ENCODE assay signal across 28 cellular contexts in genomic region chr13:26888632-26889031, GRCh38.
"Had no signal": no experiment of that assay in that cellular context is flagged by ENCODE, and none has a peak within 500 bp of the region (broad histone marks: within the 10 kb centered on the region; RNA-seq: fewer than 3 reads in every experiment).

No MANE protein-coding gene starts in this region.

- DNase-seq: stimulated activated CD4-positive, alpha-beta T cell treated with anti-CD3 and anti-CD28 coated beads, Interleukin-2, amount 100 ng/mL, for 48 hours; stimulated activated CD4-positive, alpha-beta T cell treated with anti-CD3 and anti-CD28 coated beads, Interleukin-4, amount 100 ng/mL, for 1 hour; stimulated activated CD4-positive, alpha-beta T cell treated with anti-CD3 and anti-CD28 coated beads, Interleukin-4, amount 100 ng/mL, for 24 hours; stimulated activated CD4-positive, alpha-beta T cell treated with anti-CD3 and anti-CD28 coated beads, Interleukin-4, amount 100 ng/mL, for 4 hours; stimulated activated CD8-positive, alpha-beta memory T cell treated with anti-CD3 and anti-CD28 coated beads, Interleukin-4, amount 100 ng/mL, for 48 hours; stimulated activated naive B cell treated with anti-CD40 and anti-IgM and Interleukin-4, amounts not matched to agents 10 μg/mL and 1 μg/mL and 100 μg/mL, for 72 hours; stimulated activated naive CD4-positive, alpha-beta T cell; stimulated activated naive CD4-positive, alpha-beta T cell treated with Interleukin-2 at 50 U/mL for 16 hours; stimulated activated naive CD8-positive, alpha-beta T cell treated with anti-CD3 and anti-CD28 coated beads, Interleukin-15, amount 100 ng/mL, for 72 hours; stimulated activated naive CD8-positive, alpha-beta T cell treated with anti-CD3 and anti-CD28 coated beads, Interleukin-15, Interleukin-2, amounts not matched to agents 100 U/mL and 50 U/mL, for 24 hours; stomach; substantia nigra; testis; thyroid gland; tibial artery; transverse colon; trophoblast cell; upper lobe of left lung; upper lobe of right lung; uterus had no signal

- H3K9me3 ChIP-seq: stomach, suprapubic skin, testis, thoracic aorta, thyroid gland, tibial artery, tibial nerve, transverse colon, upper lobe of left lung, upper lobe of right lung, uterus, vagina had no signal

- H3K36me3 Mint-ChIP-seq: stimulated activated effector memory CD8-positive, alpha-beta T cell treated with anti-CD3 and anti-CD28 coated beads, Interleukin-12 subunit alpha, Interleukin-12 subunit beta, amount 100 ng/mL, for 72 hours; stimulated activated memory B cell treated with anti-CD40 and anti-IgM and Interleukin-4, amounts not matched to agents 10 μg/mL and 1 μg/mL and 100 μg/mL, for 72 hours; type B pancreatic cell had no signal

- H3K4me1 Mint-ChIP-seq: stimulated activated effector memory CD8-positive, alpha-beta T cell treated with anti-CD3 and anti-CD28 coated beads, Interleukin-12 subunit alpha, Interleukin-12 subunit beta, amount 100 ng/mL, for 72 hours; stimulated activated memory B cell treated with anti-CD40 and anti-IgM and Interleukin-4, amounts not matched to agents 10 μg/mL and 1 μg/mL and 100 μg/mL, for 72 hours; stimulated activated naive B cell treated with anti-CD40 and anti-IgM and Interleukin-4, amounts not matched to agents 10 μg/mL and 1 μg/mL and 100 μg/mL, for 72 hours; stimulated activated naive CD8-positive, alpha-beta T cell treated with anti-CD3 and anti-CD28 coated beads, Interleukin-15, amount 100 ng/mL, for 72 hours had no signal

- H3K27me3 ChIP-seq: stomach, suprapubic skin, testis, thyroid gland, tibial artery, tibial nerve, transverse colon, upper lobe of left lung, upper lobe of right lung, uterus, vagina had no signal

- ATAC-seq: stimulated activated effector memory CD8-positive, alpha-beta T cell treated with anti-CD3 and anti-CD28 coated beads, Interleukin-12 subunit alpha, Interleukin-12 subunit beta, amount 100 ng/mL, for 72 hours; stimulated activated memory B cell treated with anti-CD40 and anti-IgM and Interleukin-4, amounts not matched to agents 10 μg/mL and 1 μg/mL and 100 μg/mL, for 72 hours; stimulated activated naive B cell treated with anti-CD40 and anti-IgM and Interleukin-4, amounts not matched to agents 10 μg/mL and 1 μg/mL and 100 μg/mL, for 72 hours; stimulated activated naive CD8-positive, alpha-beta T cell treated with anti-CD3 and anti-CD28 coated beads, Interleukin-15, amount 100 ng/mL, for 72 hours; stimulated activated naive CD8-positive, alpha-beta T cell treated with anti-CD3 and anti-CD28 coated beads, Interleukin-15, Interleukin-2, amounts not matched to agents 100 U/mL and 50 U/mL, for 24 hours had no signal

- H3K36me3 ChIP-seq: stomach, suprapubic skin, thoracic aorta, thyroid gland, tibial artery, tibial nerve, transverse colon, upper lobe of left lung, upper lobe of right lung, uterus, vagina had no signal

- H3K4me1 ChIP-seq: stomach, suprapubic skin, testis, thyroid gland, tibial artery, tibial nerve, transverse colon, upper lobe of left lung, upper lobe of right lung, uterus, vagina had no signal

- H3K4me3 Mint-ChIP-seq: stimulated activated effector memory CD8-positive, alpha-beta T cell treated with anti-CD3 and anti-CD28 coated beads, Interleukin-12 subunit alpha, Interleukin-12 subunit beta, amount 100 ng/mL, for 72 hours; stimulated activated memory B cell treated with anti-CD40 and anti-IgM and Interleukin-4, amounts not matched to agents 10 μg/mL and 1 μg/mL and 100 μg/mL, for 72 hours; stimulated activated naive B cell treated with anti-CD40 and anti-IgM and Interleukin-4, amounts not matched to agents 10 μg/mL and 1 μg/mL and 100 μg/mL, for 72 hours; stimulated activated naive CD8-positive, alpha-beta T cell treated with anti-CD3 and anti-CD28 coated beads, Interleukin-15, amount 100 ng/mL, for 72 hours; stimulated activated naive CD8-positive, alpha-beta T cell treated with anti-CD3 and anti-CD28 coated beads, Interleukin-15, Interleukin-2, amounts not matched to agents 100 ng/mL and 50 ng/mL, for 24 hours; type B pancreatic cell had no signal

- H3K27ac Mint-ChIP-seq: stimulated activated effector memory CD8-positive, alpha-beta T cell treated with anti-CD3 and anti-CD28 coated beads, Interleukin-12 subunit alpha, Interleukin-12 subunit beta, amount 100 ng/mL, for 72 hours; stimulated activated memory B cell treated with anti-CD40 and anti-IgM and Interleukin-4, amounts not matched to agents 10 μg/mL and 1 μg/mL and 100 μg/mL, for 72 hours; stimulated activated naive B cell treated with anti-CD40 and anti-IgM and Interleukin-4, amounts not matched to agents 10 μg/mL and 1 μg/mL and 100 μg/mL, for 72 hours; stimulated activated naive CD8-positive, alpha-beta T cell treated with anti-CD3 and anti-CD28 coated beads, Interleukin-15, amount 100 ng/mL, for 72 hours; stimulated activated naive CD8-positive, alpha-beta T cell treated with anti-CD3 and anti-CD28 coated beads, Interleukin-15, Interleukin-2, amounts not matched to agents 100 ng/mL and 50 ng/mL, for 24 hours; type B pancreatic cell had no signal

- H3K9me3 Mint-ChIP-seq: stimulated activated effector memory CD8-positive, alpha-beta T cell treated with anti-CD3 and anti-CD28 coated beads, Interleukin-12 subunit alpha, Interleukin-12 subunit beta, amount 100 ng/mL, for 72 hours; stimulated activated naive CD8-positive, alpha-beta T cell treated with anti-CD3 and anti-CD28 coated beads, Interleukin-15, amount 100 ng/mL, for 72 hours; stimulated activated naive CD8-positive, alpha-beta T cell treated with anti-CD3 and anti-CD28 coated beads, Interleukin-15, Interleukin-2, amounts not matched to agents 100 ng/mL and 50 ng/mL, for 24 hours; type B pancreatic cell had no signal

- H3K27ac ChIP-seq: stomach, suprapubic skin, testis, thoracic aorta, thyroid gland, tibial artery, tibial nerve, transverse colon, upper lobe of left lung, upper lobe of right lung, uterus, vagina had no signal

- H3K4me3 ChIP-seq: stomach, suprapubic skin, testis, thoracic aorta, thyroid gland, tibial artery, tibial nerve, transverse colon, upper lobe of left lung, upper lobe of right lung, uterus, vagina had no signal
